In genomic region chr12:11717533-11717961, GRCh38 we compare ENCODE assay signal across 1 cellular context.
TF ChIP-seq lines count a peak whose summit lies in the region.

No MANE protein-coding gene starts in this region.

TF ChIP-seq in HepG2, 621 proteins besides CTCF, POLR2A, EP300 and RAD21 (continued from another document and continues in another):
- TF ChIP-seq ARID5B (CRISPR knock-in tag; IDR thresholded peaks at IDR 0.05) (peak; percentile 69), ZNF468 (CRISPR knock-in tag; IDR thresholded peaks at IDR 0.05) (no peak), ZNF749 (CRISPR knock-in tag; IDR thresholded peaks at IDR 0.05; ENCODE audit: borderline replicate concordance) (no peak), ZNF773 (CRISPR knock-in tag; IDR thresholded peaks at IDR 0.05; ENCODE audit: borderline replicate concordance) (no peak), GZF1 (CRISPR knock-in tag; IDR thresholded peaks at IDR 0.05) (no peak), SP140L (CRISPR knock-in tag; IDR thresholded peaks at IDR 0.05; ENCODE audit: borderline replicate concordance) (no peak), RARA (CRISPR knock-in tag; IDR thresholded peaks at IDR 0.05) (peak; percentile 21), ZNF362 (CRISPR knock-in tag; IDR thresholded peaks at IDR 0.05; ENCODE audit: borderline replicate concordance) (no peak), ZNF709 (CRISPR knock-in tag; IDR thresholded peaks at IDR 0.05) (no peak), ATF5 (CRISPR knock-in tag; IDR thresholded peaks at IDR 0.05; ENCODE audit: low read depth) (no peak), AHDC1 (CRISPR knock-in tag; IDR thresholded peaks at IDR 0.05; ENCODE audit: borderline replicate concordance) (peak; percentile 53; the same call in 1 of the 2 replicates), IRF1 (CRISPR knock-in tag; IDR thresholded peaks at IDR 0.05; ENCODE audit: low read depth) (no peak), ZNF207 (IDR thresholded peaks at IDR 0.05; ENCODE audit: borderline replicate concordance) (no peak), ZNF891 (CRISPR knock-in tag; IDR thresholded peaks at IDR 0.05) (no peak), ATM (IDR thresholded peaks at IDR 0.05; ENCODE audit: borderline replicate concordance) (no peak), AGO1 (IDR thresholded peaks at IDR 0.05; ENCODE audit: low read depth, low read length, poor library complexity, severe bottlenecking) (no peak), ZSCAN31 (CRISPR knock-in tag; IDR thresholded peaks at IDR 0.05; ENCODE audit: low read depth) (no peak), NFE2L1 (CRISPR knock-in tag; IDR thresholded peaks at IDR 0.05; ENCODE audit: borderline replicate concordance) (no peak), ISL2 (CRISPR knock-in tag; IDR thresholded peaks at IDR 0.05) (no peak), SP2 (CRISPR knock-in tag; IDR thresholded peaks at IDR 0.05) (no peak), EEA1 (CRISPR knock-in tag; IDR thresholded peaks at IDR 0.05; ENCODE audit: borderline replicate concordance) (no peak), JUN (CRISPR knock-in tag; IDR thresholded peaks at IDR 0.05) (no peak), SALL1 (CRISPR knock-in tag; IDR thresholded peaks at IDR 0.05) (peak; percentile 51; the same call in 1 of the 2 replicates), ZNF12 (CRISPR knock-in tag; IDR thresholded peaks at IDR 0.05) (0 out of 2 replicates have a peak, but pooled peaks have one; percentile 24), ZNF770 (CRISPR knock-in tag; IDR thresholded peaks at IDR 0.05) (no peak), MED13 (CRISPR knock-in tag; IDR thresholded peaks at IDR 0.05) (no peak), FOSL2 (CRISPR knock-in tag; IDR thresholded peaks at IDR 0.05) (no peak), GRHL1 (CRISPR knock-in tag; conservative IDR thresholded peaks at IDR 0.05) (no peak), ZNF329 (CRISPR knock-in tag; IDR thresholded peaks at IDR 0.05; ENCODE audit: low read depth) (no peak), SNAPC5 (CRISPR knock-in tag; IDR thresholded peaks at IDR 0.05; ENCODE audit: borderline replicate concordance) (no peak), MED8 (CRISPR knock-in tag; IDR thresholded peaks at IDR 0.05; ENCODE audit: insufficient replicate concordance) (no peak), ZNF501 (CRISPR knock-in tag; IDR thresholded peaks at IDR 0.05) (no peak), ZNF350 (CRISPR knock-in tag; IDR thresholded peaks at IDR 0.05; ENCODE audit: borderline replicate concordance, low read depth) (no peak), ARID2 (CRISPR knock-in tag; IDR thresholded peaks at IDR 0.05; ENCODE audit: borderline replicate concordance) (no peak), ZNF550 (CRISPR knock-in tag; IDR thresholded peaks at IDR 0.05; ENCODE audit: borderline replicate concordance) (no peak), PAXIP1 (CRISPR knock-in tag; conservative IDR thresholded peaks at IDR 0.05) (peak; percentile 35; the same call in 1 of the 2 replicates), ZNF124 (CRISPR knock-in tag; IDR thresholded peaks at IDR 0.05) (no peak), SUZ12 (IDR thresholded peaks at IDR 0.05; ENCODE audit: low read depth, low read length) (no peak), MYC (CRISPR knock-in tag; IDR thresholded peaks at IDR 0.05; ENCODE audit: borderline replicate concordance) (no peak), DNMT1 (CRISPR knock-in tag; IDR thresholded peaks at IDR 0.05) (no peak)
